Comparison of ENCODE assay signal across 11 cellular contexts in genomic region chr3:152398495-152398894, GRCh38.
DNase-seq lines count a peak whose midpoint lies in the region; ATAC-seq and TF ChIP-seq lines count a peak whose summit lies in the region.
"Had no signal": no experiment of that assay in that cellular context is flagged by ENCODE, and none has a peak within 500 bp of the region (broad histone marks: within the 10 kb centered on the region; RNA-seq: fewer than 3 reads in every experiment).

No MANE protein-coding gene starts in this region.

- H2AFZ ChIP-seq in GM23248: no peak overlapping the region

- no peaks in the 10 kb centered on the region for H3K27me3 Mint-ChIP-seq in natural killer cell treated with Interleukin-12 subunit alpha and Interleukin-12 subunit beta and Interleukin-15 and Interleukin-18, amount 100 ng/mL, for 72 hours

- H3K36me3 ChIP-seq in GM23248 (ENCODE audit: low read depth): peaks cover 10% of the 10 kb centered on the region
- H3K36me3 ChIP-seq in ascending aorta: peaks cover 0 to 5% of the 10 kb centered on the region in 2 donors
- no peaks in the 10 kb centered on the region for H3K36me3 ChIP-seq in WERI-Rb-1
- H3K36me3 ChIP-seq: suprapubic skin had no signal

- no peak overlapping the region for H3K4me3 ChIP-seq in GM23248
- no peak overlapping the region for H3K4me3 ChIP-seq in ascending aorta
- no peak overlapping the region for H3K4me3 ChIP-seq in WERI-Rb-1 (ENCODE audit: low read depth, low read length)
- H3K4me3 ChIP-seq: suprapubic skin had no signal

- no peaks in the 10 kb centered on the region for H3K9me2 ChIP-seq in GM23248 (ENCODE audit: insufficient read depth)

- intact Hi-C loops in ascending aorta (cut with DNase I): no loop called here
- intact Hi-C loops in posterior vena cava (cut with DNase I): no loop called here

- H3K9ac ChIP-seq in GM23248: 0 out of 2 replicates have a peak overlapping the region, but pooled peaks have one; percentile 13

- peaks cover 53 to 57% of the 10 kb centered on the region in 2 donors for H3K4me1 Mint-ChIP-seq in natural killer cell treated with Interleukin-12 subunit alpha and Interleukin-12 subunit beta and Interleukin-15 and Interleukin-18, amount 100 ng/mL, for 72 hours (ENCODE audit: low read depth in 2 of 2)

- no peaks in the 10 kb centered on the region for H3K9me3 Mint-ChIP-seq in natural killer cell treated with Interleukin-12 subunit alpha and Interleukin-12 subunit beta and Interleukin-15 and Interleukin-18, amount 100 ng/mL, for 72 hours

- TF ChIP-seq CTCF in ascending aorta (IDR thresholded peaks at IDR 0.05) (no peak), WERI-Rb-1 (IDR thresholded peaks at IDR 0.05; ENCODE audit: low read depth, low read length) (no peak)

- peaks cover 23% of the 10 kb centered on the region; the same call in 1 of the 2 replicates for H3F3A ChIP-seq in GM23248 (ENCODE audit: insufficient read depth)

- no peak overlapping the region for H3K4me3 Mint-ChIP-seq in natural killer cell treated with Interleukin-12 subunit alpha and Interleukin-12 subunit beta and Interleukin-15 and Interleukin-18, amount 100 ng/mL, for 72 hours

- no peak for ATAC-seq in natural killer cell treated with Interleukin-12 subunit alpha and Interleukin-12 subunit beta and Interleukin-15 and Interleukin-18, amount 100 ng/mL, for 72 hours

- H4K20me1 ChIP-seq in GM23248 (ENCODE audit: insufficient read depth): no peaks in the 10 kb centered on the region

- peaks cover 100% of the 10 kb centered on the region for H3K79me2 ChIP-seq in GM23248 (ENCODE audit: insufficient read depth)

- peak overlapping the region; percentile 52 to 91 for H3K27ac Mint-ChIP-seq in natural killer cell treated with Interleukin-12 subunit alpha and Interleukin-12 subunit beta and Interleukin-15 and Interleukin-18, amount 100 ng/mL, for 72 hours

- H3K9me3 ChIP-seq in GM23248 (ENCODE audit: low read depth) (no peaks in the 10 kb centered on the region), ascending aorta (no peaks in the 10 kb centered on the region), WERI-Rb-1 (ENCODE audit: severe bottlenecking) (no peaks in the 10 kb centered on the region)
- H3K9me3 ChIP-seq: suprapubic skin had no signal

- DNase-seq in DMS53 (lab: John Stamatoyannopoulos, UW) (peak; percentile 3), DMS53 treated with DMSO at 0.1 percent for 48 hours (lab: John Stamatoyannopoulos, UW; ENCODE audit: unreplicated experiment) (no peak), GM23248 (no peak), ascending aorta (ENCODE audit: low spot score in 2 of 2) (no peak), posterior vena cava (ENCODE audit: low spot score) (no peak), SW480 (ENCODE audit: low spot score) (no peak), WERI-Rb-1 (no peak)
- DNase-seq in natural killer cell treated with Interleukin-12 subunit alpha and Interleukin-12 subunit beta and Interleukin-15 and Interleukin-18, amount 100 ng/mL, for 72 hours (ENCODE audit: low spot score): no peak
- DNase-seq: NCI-H1694 treated with DMSO at 0.1 percent for 48 hours had no signal

- no peak overlapping the region for H3K4me2 ChIP-seq in GM23248 (ENCODE audit: unreplicated experiment)

- peaks cover 55% of the 10 kb centered on the region for H3K4me1 ChIP-seq in GM23248 (ENCODE audit: insufficient read depth)
- H3K4me1 ChIP-seq in ascending aorta: peaks cover 26 to 85% of the 10 kb centered on the region in 2 donors

- H3K27ac ChIP-seq in GM23248: peak overlapping the region; percentile 57
- peak overlapping the region; percentile 62 to 83 for H3K27ac ChIP-seq in ascending aorta
- H3K27ac ChIP-seq in WERI-Rb-1: no peak overlapping the region
- H3K27ac ChIP-seq: 22Rv1, suprapubic skin had no signal

- H3K36me3 Mint-ChIP-seq in natural killer cell treated with Interleukin-12 subunit alpha and Interleukin-12 subunit beta and Interleukin-15 and Interleukin-18, amount 100 ng/mL, for 72 hours: peaks cover 6% of the 10 kb centered on the region

- H3K27me3 ChIP-seq in GM23248 (replicated peaks; ENCODE audit: insufficient read depth) (no peaks in the 10 kb centered on the region), ascending aorta (no peaks in the 10 kb centered on the region), WERI-Rb-1 (ENCODE audit: insufficient read depth, low read depth, severe bottlenecking) (no peaks in the 10 kb centered on the region)
- H3K27me3 ChIP-seq: suprapubic skin had no signal

- in situ Hi-C loops in GM23248 (cut with MboI): no loop called here
